In genomic region chr12:128932521-128932920, GRCh38 we compare ENCODE assay signal across 21 cellular contexts.
"Had no signal": no experiment of that assay in that cellular context is flagged by ENCODE, and none has a peak within 500 bp of the region (broad histone marks: within the 10 kb centered on the region; RNA-seq: fewer than 3 reads in every experiment).

No MANE protein-coding gene starts in this region.

- H3K36me3 ChIP-seq: lower lobe of right lung, pancreas, right atrium auricular region, suprapubic skin, tibial nerve, uterus had no signal

- H3K4me3 ChIP-seq: hepatocyte, left lung, lower lobe of right lung, pancreas, psoas muscle, right atrium auricular region, right lobe of liver, smooth muscle cell, suprapubic skin, tibial nerve, uterus had no signal

- H3K9me3 ChIP-seq: left lung, lower lobe of right lung, pancreas, psoas muscle, right atrium auricular region, right lobe of liver, suprapubic skin, uterus had no signal

- ATAC-seq: left cardiac atrium; left lung; naive thymus-derived CD8-positive, alpha-beta T cell; pancreas; psoas muscle; stimulated activated effector memory CD8-positive, alpha-beta T cell treated with anti-CD3 and anti-CD28 coated beads, Interleukin-12 subunit alpha, Interleukin-12 subunit beta, amount 100 ng/mL, for 72 hours had no signal

- DNase-seq: kidney glomerular epithelial cell; left cardiac atrium; left lung; lower lobe of right lung; mammary epithelial cell; mesenchymal stem cell; nucleus accumbens; pancreas; posterior cingulate gyrus; psoas muscle; right lobe of liver; stimulated activated CD4-positive, alpha-beta T cell treated with anti-CD3 and anti-CD28 coated beads, Interleukin-1b, Interleukin-23, amount 100 ng/mL, for 48 hours; stimulated activated CD4-positive, alpha-beta T cell treated with anti-CD3 and anti-CD28 coated beads, Interleukin-2, amount 100 ng/mL, for 48 hours; uterus had no signal

- H3K27me3 ChIP-seq: hepatocyte, left lung, pancreas, right atrium auricular region, right lobe of liver, suprapubic skin, tibial nerve, uterus had no signal

- H3K4me1 ChIP-seq: left lung, lower lobe of right lung, pancreas, psoas muscle, right atrium auricular region, right lobe of liver, suprapubic skin, tibial nerve, uterus had no signal

- H3K27ac ChIP-seq: hepatocyte, left lung, lower lobe of right lung, pancreas, psoas muscle, right atrium auricular region, right lobe of liver, suprapubic skin, tibial nerve, uterus had no signal
